ENCODE assay signal across 17 cellular contexts in genomic region chr11:79421820-79422219, GRCh38. TPM values are rescaled to one million over a fixed set of nuclear protein-coding genes. Genes with fewer than 3 reads are reported as not detected.
"Had no signal": no experiment of that assay in that cellular context is flagged by ENCODE, and none has a peak within 500 bp of the region (broad histone marks: within the 10 kb centered on the region; RNA-seq: fewer than 3 reads in every experiment).

No MANE protein-coding gene starts in this region.

- H3K27ac Mint-ChIP-seq: immature natural killer cell, mesothelial cell of epicardium, natural killer cell, neural progenitor cell, type B pancreatic cell had no signal

- DNase-seq: cerebellar nuclear complex; dermis blood vessel endothelial cell; heart left ventricle; immature natural killer cell; kidney; mammary epithelial cell; natural killer cell; nucleus accumbens; ovary; right cardiac atrium; stimulated activated CD4-positive, alpha-beta T cell treated with anti-CD3 and anti-CD28 coated beads, Interleukin-2, amount 100 ng/mL, for 48 hours; stimulated activated naive CD4-positive, alpha-beta T cell treated with Interleukin-2 at 50 U/mL for 16 hours had no signal

- H3K27ac ChIP-seq: heart left ventricle, neural progenitor cell had no signal

- H3K36me3 Mint-ChIP-seq: immature natural killer cell, natural killer cell had no signal

- ATAC-seq: heart left ventricle, left lobe of liver, natural killer cell, right cardiac atrium had no signal

- H3K4me2 ChIP-seq: neural progenitor cell, smooth muscle cell had no signal

- H3K9me3 ChIP-seq: heart left ventricle, ovary had no signal

- H3K36me3 ChIP-seq: heart left ventricle, neural progenitor cell, ovary had no signal

- H3K27me3 ChIP-seq: neural progenitor cell, ovary had no signal

- H2AFZ ChIP-seq: neural progenitor cell had no signal

- H3K4me1 Mint-ChIP-seq: immature natural killer cell, natural killer cell had no signal

- H3K9ac ChIP-seq: neural progenitor cell had no signal

- H3K4me3 Mint-ChIP-seq: immature natural killer cell, mesothelial cell of epicardium, natural killer cell, neural progenitor cell, type B pancreatic cell had no signal

- H3K27me3 Mint-ChIP-seq: type B pancreatic cell had no signal

- H3K4me1 ChIP-seq: heart left ventricle, neural progenitor cell had no signal

- H3K4me3 ChIP-seq: heart left ventricle, neural progenitor cell, ovary, smooth muscle cell had no signal

RNA-seq across cellular contexts. Expression of gene TENM4, which starts 19.0 kb away (rescaled TPM):
- polyA plus RNA-seq: immature natural killer cell had no signal
